Comparison of ENCODE assay signal across 8 cellular contexts in the genomic region with DNA sequence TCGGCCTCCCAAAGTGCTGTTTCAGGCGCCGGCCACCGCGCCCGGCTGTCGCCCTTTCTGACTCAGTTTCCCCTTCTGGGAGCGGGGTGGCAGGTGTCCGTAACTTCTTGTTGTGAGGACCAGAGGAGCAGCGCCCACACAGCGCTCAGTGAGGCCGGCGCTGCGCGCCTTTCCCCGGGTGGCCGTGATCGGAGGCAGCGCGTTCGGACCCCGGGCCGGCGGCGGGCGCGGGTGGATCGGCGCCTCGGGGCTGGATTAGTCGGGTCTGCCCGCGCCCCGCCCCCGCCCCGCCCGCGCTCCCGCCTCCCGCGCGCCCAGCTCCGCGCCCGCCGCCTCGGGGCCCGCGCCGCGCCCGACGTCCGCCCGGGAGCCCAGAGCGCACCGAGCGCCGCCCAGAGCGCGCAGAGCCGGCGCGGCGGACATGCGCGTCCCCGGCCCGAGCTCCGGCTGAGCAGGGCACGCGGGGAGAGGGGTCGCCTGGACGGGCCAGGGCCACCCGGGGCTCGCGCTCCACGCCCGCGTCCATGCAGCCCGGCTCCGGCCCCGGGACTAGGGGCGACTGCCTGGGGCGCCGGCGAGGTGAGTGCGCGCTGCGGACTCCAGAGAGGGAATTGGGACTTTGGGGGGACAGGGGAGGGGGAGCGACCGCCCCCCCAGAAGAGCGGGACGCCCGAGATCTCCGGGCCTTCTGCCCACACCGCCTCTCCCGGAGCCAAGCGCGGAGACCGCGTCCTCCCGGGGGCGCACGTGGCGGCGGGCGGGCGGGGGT. TPM values are rescaled to one million over a fixed set of nuclear protein-coding genes. Genes with fewer than 3 reads are reported as not detected.
DNase-seq lines count a peak whose midpoint lies in the region; ATAC-seq and TF ChIP-seq lines count a peak whose summit lies in the region.

No MANE protein-coding gene starts in this region.

- H3K36me3 ChIP-seq in body of pancreas (replicated peaks in 1 of 2; ENCODE audit: insufficient read depth in 1 of 2, low read depth in 2 of 2) (no peaks in the 10 kb centered on the region), iPS-20b (ENCODE audit: insufficient read depth, low read depth, low read length) (no peaks in the 10 kb centered on the region)

- peak overlapping the region; percentile 88 for H3K4me3 ChIP-seq in Jurkat, Clone E6-1 (ENCODE audit: low read length)
- H3K4me3 ChIP-seq in body of pancreas (peak overlapping the region; percentile 19 to 45), iPS-20b (ENCODE audit: low read length) (peak overlapping the region; percentile 83; the same call in 1 of the 2 replicates), skin epidermis (peak overlapping the region; percentile 50 to 66 (median 56))

- TF ChIP-seq POLR2A in body of pancreas (IDR thresholded peaks at IDR 0.05), result no peak

- H3K27ac ChIP-seq in body of pancreas, result peak overlapping the region in 1 of 4 donors; percentile 34
- no peak overlapping the region for H3K27ac ChIP-seq in iPS-20b (ENCODE audit: low read length)
- peak overlapping the region in 12 of 21 experiments; percentile 5 to 89 (median 52) for H3K27ac ChIP-seq in skin epidermis

- DNase-seq in G401 (ENCODE audit: low spot score), result peak; percentile 40
- DNase-seq in Jurkat, Clone E6-1 (ENCODE audit: low read depth, low spot score), result no peak
- peak; percentile 70 for DNase-seq in RPMI8226
- peak; percentile 28 to 66 (median 48) for DNase-seq in body of pancreas

- ATAC-seq in body of pancreas (peak; percentile 80), GM21576 (IDR thresholded peaks at IDR 0.05; ENCODE audit: unreplicated experiment) (no peak), HG02798 (IDR thresholded peaks at IDR 0.05; ENCODE audit: poor library complexity, unreplicated experiment) (no peak)

- H3K9me3 ChIP-seq in body of pancreas (no peaks in the 10 kb centered on the region), iPS-20b (ENCODE audit: insufficient read depth, low read depth, low read length) (no peaks in the 10 kb centered on the region)

- no peaks in the 10 kb centered on the region for H3K27me3 ChIP-seq in body of pancreas
- H3K27me3 ChIP-seq in iPS-20b (ENCODE audit: insufficient read depth, low read length), result peaks cover 47% of the 10 kb centered on the region

- in situ Hi-C loops in G401 (cut with HindIII; ENCODE audit: low sequenced_read_pairs), result no loop called here

- TF ChIP-seq CTCF in body of pancreas (IDR thresholded peaks at IDR 0.05), result no peak

- intact Hi-C loops in body of pancreas (cut with DNase I), result no loop called here

- H3K4me1 ChIP-seq in body of pancreas (peaks cover 35% of the 10 kb centered on the region), iPS-20b (ENCODE audit: insufficient read depth, low read length) (0 out of 2 replicates have a peak, but pooled peaks cover 2% of the 10 kb centered on the region)

- 1 to 2% methylated on average over 9 to 59 of the region's 109 CpGs for WGBS in body of pancreas, 2 donors

- H3K9ac ChIP-seq in iPS-20b (ENCODE audit: low read depth, low read length), result peak overlapping the region; percentile 82; the same call in 1 of the 2 replicates

RNA-seq across cellular contexts. Expression of gene LRCOL1, which starts 50.5 kb away (rescaled TPM):
- not detected in 2 replicates for total RNA-seq in G401 (2014; rRNA removed; shearing (Covaris generic))
- polyA plus RNA-seq in Jurkat, Clone E6-1 (2012; ENCODE audit: insufficient read depth, insufficient read length), result not detected
- not detected for total RNA-seq in body of pancreas

RNA-seq across cellular contexts. Expression of gene P2RX2, which starts 58.7 kb away (rescaled TPM):
- total RNA-seq in G401 (2014; rRNA removed; shearing (Covaris generic)), result 0.17 and 0.43 TPM in 2 replicates
- not detected for polyA plus RNA-seq in Jurkat, Clone E6-1 (2012; ENCODE audit: insufficient read depth, insufficient read length)
- total RNA-seq in body of pancreas, result 1 to 10 TPM in 1 of 2 donors, not detected in 1; 1.0 TPM

Comparison
In these comparisons a context has a peak if more than half of its experiments do, and no peak if none do; other contexts are left out.
1. H3K4me3 ChIP-seq: peak in every context shown above with its lines; median percentile 88 in Jurkat, Clone E6-1; 83 in iPS-20b; 56 in skin epidermis; 32 in body of pancreas.